ENCODE assay signal across 20 cellular contexts in the genomic region with DNA sequence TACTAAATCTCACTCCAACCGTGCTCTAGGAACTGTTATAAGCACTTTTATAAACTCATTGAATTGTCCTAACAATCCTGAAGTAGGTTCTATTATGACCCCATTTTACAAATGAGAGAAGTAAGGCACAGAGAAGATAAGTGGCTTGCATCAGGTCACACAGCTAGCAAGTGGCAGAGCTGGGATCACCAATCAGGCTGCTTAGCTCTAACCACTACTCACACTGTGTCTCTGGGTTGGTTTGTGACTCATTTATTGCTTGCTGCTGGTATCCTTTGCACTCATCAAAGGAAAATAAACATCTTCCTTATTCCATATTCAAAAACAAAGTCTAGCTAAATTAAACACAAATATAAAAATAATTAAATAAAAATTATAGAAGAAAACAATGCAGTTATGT. TPM values are rescaled to one million over a fixed set of nuclear protein-coding genes. Genes with fewer than 3 reads are reported as not detected.
DNase-seq lines count a peak whose midpoint lies in the region; FAIRE-seq and TF ChIP-seq lines count a peak whose summit lies in the region.
"Had no signal": no experiment of that assay in that cellular context is flagged by ENCODE, and none has a peak within 500 bp of the region (broad histone marks: within the 10 kb centered on the region; RNA-seq: fewer than 3 reads in every experiment).

No MANE protein-coding gene starts in this region.

- no peak overlapping the region for H3K4me3 ChIP-seq in NB4 (ENCODE audit: low read depth, low read length)
- H3K4me3 ChIP-seq in fibroblast of mammary gland (ENCODE audit: control insufficient read depth, low read depth, low read length) = no peak overlapping the region
- H3K4me3 ChIP-seq: cardiac muscle cell, left ventricle myocardium inferior, neural progenitor cell, sigmoid colon, SJCRH30 had no signal

- peak; percentile 23 for DNase-seq in stimulated activated CD4-positive, alpha-beta T cell treated with anti-CD3 and anti-CD28 coated beads, Interleukin-15, amount 100 ng/mL, for 24 hours
- DNase-seq in stimulated activated CD4-positive, alpha-beta T cell treated with anti-CD3 and anti-CD28 coated beads, Interleukin-4, amount 100 ng/mL, for 1 hour = no peak
- peak; percentile 49 for DNase-seq in NB4 (ENCODE audit: low read depth)
- peak; percentile 58 for DNase-seq in fibroblast of mammary gland (ENCODE audit: low read depth)
- DNase-seq in NCI-H69 (lab: John Stamatoyannopoulos, UW) = no peak
- no peak for DNase-seq in GM12891 (ENCODE audit: insufficient read length, low spot score)
- DNase-seq in middle frontal gyrus (ENCODE audit: extremely low spot score, low spot score) = no peak
- DNase-seq: activated gamma-delta T cell; amygdala; CD4-positive, alpha-beta memory T cell; cortex of kidney; GF-D8; left ventricle myocardium inferior; NCI-H446; sigmoid colon; SJCRH30; stimulated activated naive CD4-positive, alpha-beta T cell had no signal

- no peak for TF ChIP-seq CTCF in NB4 (IDR thresholded peaks at IDR 0.05; ENCODE audit: low read depth, low read length)
- TF ChIP-seq CTCF in fibroblast of mammary gland (conservative IDR thresholded peaks at IDR 0.05; ENCODE audit: control insufficient read depth, insufficient read depth, low read depth, low read length) = no peak

- FAIRE-seq in GM12891 (lab: Jason Lieb, UNC) = no peak
- FAIRE-seq: HTR-8/SVneo had no signal

- TF ChIP-seq POLR2A in NB4 (IDR thresholded peaks at IDR 0.05; ENCODE audit: extremely low read depth, insufficient read length) (no peak), GM12891 (IDR thresholded peaks at IDR 0.05; ENCODE audit: low read depth, low read length) (no peak)

TF ChIP-seq in GM12891, 5 proteins besides CTCF, POLR2A, EP300 and RAD21:
- TF ChIP-seq SPI1 (IDR thresholded peaks at IDR 0.05; ENCODE audit: low read depth, low read length) = no peak
- no peak for TF ChIP-seq POU2F2 (IDR thresholded peaks at IDR 0.05; ENCODE audit: low read depth, low read length)
- no peak for TF ChIP-seq PAX5 (IDR thresholded peaks at IDR 0.05; ENCODE audit: insufficient read depth, low read length, severe bottlenecking)
- TF ChIP-seq TAF1 (IDR thresholded peaks at IDR 0.05; ENCODE audit: low read depth, low read length) = no peak
- TF ChIP-seq POLR2AphosphoS5 (IDR thresholded peaks at IDR 0.05; ENCODE audit: low read depth, low read length) = no peak

RNA-seq across cellular contexts. Expression of gene IL1R2, which starts 42.5 kb away (rescaled TPM):
- 0.62 TPM for polyA plus RNA-seq in GM12891 (2012; ENCODE audit: low read depth, missing spikeins)
- polyA plus RNA-seq: cardiac muscle cell had no signal

Comparison
In these comparisons a context has a peak if more than half of its experiments do, and no peak if none do; other contexts are left out.
1. DNase-seq: peak in stimulated activated CD4-positive, alpha-beta T cell treated with anti-CD3 and anti-CD28 coated beads, Interleukin-15, amount 100 ng/mL, for 24 hours (single experiment), NB4 (single experiment) and fibroblast of mammary gland (single experiment); none in stimulated activated CD4-positive, alpha-beta T cell treated with anti-CD3 and anti-CD28 coated beads, Interleukin-4, amount 100 ng/mL, for 1 hour (single experiment), NCI-H69 (single experiment), GM12891 (single experiment) and middle frontal gyrus (single experiment).